ENCODE assay signal across 18 cellular contexts in genomic region chr12:7755673-7756072, GRCh38. TPM values are rescaled to one million over a fixed set of nuclear protein-coding genes. Genes with fewer than 3 reads are reported as not detected.
"Had no signal": no experiment of that assay in that cellular context is flagged by ENCODE, and none has a peak within 500 bp of the region (broad histone marks: within the 10 kb centered on the region; RNA-seq: fewer than 3 reads in every experiment).

No MANE protein-coding gene starts in this region.

RNA-seq across cellular contexts. Expression of gene CLEC4C, which starts 8.5 kb away (rescaled TPM):
- total RNA-seq: activated naive CD4-positive, alpha-beta T cell treated with anti-CD3 and anti-CD28 coated beads, Interleukin-2, amount 50 U/mL, for 72 hours; activated T-cell treated with anti-CD3 and anti-CD28 coated beads, Interleukin-2, amount 50 U/mL, for 72 hours; astrocyte; colonic mucosa; dorsolateral prefrontal cortex; esophagus muscularis mucosa; frontal cortex; hepatocyte; left lung; mesenteric fat pad; mucosa of gallbladder; omental fat pad; right lobe of liver; T-helper 1 cell treated with Interleukin-12 subunit alpha and Interleukin-12 subunit beta and Interleukin-4 antibody, amounts not matched to agents 30 ng/mL and 1 ng/mL, for 36 hours; temporal lobe; transverse colon had no signal
- polyA plus RNA-seq: hepatocyte; naive thymus-derived CD4-positive, alpha-beta T cell had no signal

RNA-seq across cellular contexts. Expression of gene NANOGNB, which starts 9.3 kb away (rescaled TPM):
- total RNA-seq: activated naive CD4-positive, alpha-beta T cell treated with anti-CD3 and anti-CD28 coated beads, Interleukin-2, amount 50 U/mL, for 72 hours; activated T-cell treated with anti-CD3 and anti-CD28 coated beads, Interleukin-2, amount 50 U/mL, for 72 hours; astrocyte; colonic mucosa; dorsolateral prefrontal cortex; esophagus muscularis mucosa; frontal cortex; hepatocyte; left lung; lung; mesenteric fat pad; mucosa of gallbladder; naive thymus-derived CD4-positive, alpha-beta T cell; omental fat pad; right lobe of liver; T-helper 1 cell treated with Interleukin-12 subunit alpha and Interleukin-12 subunit beta and Interleukin-4 antibody, amounts not matched to agents 30 ng/mL and 1 ng/mL, for 36 hours; temporal lobe; transverse colon had no signal
- polyA plus RNA-seq: hepatocyte; lung; naive thymus-derived CD4-positive, alpha-beta T cell had no signal

RNA-seq across cellular contexts. Expression of gene NANOG, which starts 33.5 kb away (rescaled TPM):
- total RNA-seq: activated naive CD4-positive, alpha-beta T cell treated with anti-CD3 and anti-CD28 coated beads, Interleukin-2, amount 50 U/mL, for 72 hours; activated T-cell treated with anti-CD3 and anti-CD28 coated beads, Interleukin-2, amount 50 U/mL, for 72 hours; esophagus muscularis mucosa; frontal cortex; T-helper 1 cell treated with Interleukin-12 subunit alpha and Interleukin-12 subunit beta and Interleukin-4 antibody, amounts not matched to agents 30 ng/mL and 1 ng/mL, for 36 hours; temporal lobe had no signal
- polyA plus RNA-seq: lung; naive thymus-derived CD4-positive, alpha-beta T cell had no signal

RNA-seq across cellular contexts. Expression of gene DPPA3, which starts 44.4 kb away (rescaled TPM):
- total RNA-seq: activated naive CD4-positive, alpha-beta T cell treated with anti-CD3 and anti-CD28 coated beads, Interleukin-2, amount 50 U/mL, for 72 hours; activated T-cell treated with anti-CD3 and anti-CD28 coated beads, Interleukin-2, amount 50 U/mL, for 72 hours; astrocyte; colonic mucosa; esophagus muscularis mucosa; frontal cortex; left lung; lung; mesenteric fat pad; mucosa of gallbladder; naive thymus-derived CD4-positive, alpha-beta T cell; omental fat pad; right lobe of liver; T-helper 1 cell treated with Interleukin-12 subunit alpha and Interleukin-12 subunit beta and Interleukin-4 antibody, amounts not matched to agents 30 ng/mL and 1 ng/mL, for 36 hours; temporal lobe; transverse colon had no signal
- polyA plus RNA-seq: lung; naive thymus-derived CD4-positive, alpha-beta T cell had no signal
